Comparison of ENCODE assay signal across 21 cellular contexts in genomic region chr11:68495330-68495729, GRCh38. TPM values are rescaled to one million over a fixed set of nuclear protein-coding genes. Genes with fewer than 3 reads are reported as not detected.
A peak's percentile ranks its signal among the peaks of the same experiment; 100 is the strongest.
DNase-seq lines count a peak whose midpoint lies in the region; ATAC-seq, FAIRE-seq and TF ChIP-seq lines count a peak whose summit lies in the region.
"Had no signal": no experiment of that assay in that cellular context is flagged by ENCODE, and none has a peak within 500 bp of the region (broad histone marks: within the 10 kb centered on the region; RNA-seq: fewer than 3 reads in every experiment).

No MANE protein-coding gene starts in this region.

- no peak overlapping the region for H2AFZ ChIP-seq in mammary epithelial cell (ENCODE audit: low read depth, low read length)

- peak overlapping the region in 1 of 3 donors; percentile 42 for H3K27ac Mint-ChIP-seq in CD4-positive, CD25-positive, alpha-beta regulatory T cell
- peak overlapping the region; percentile 51 for H3K27ac Mint-ChIP-seq in T-helper 17 cell

- intact Hi-C loops in mammary epithelial cell (cut with micrococcal nuclease) (no loop called here), transverse colon (cut with DNase I; ENCODE audit: low total_unique reads) (no loop called here)

- H3K27me3 ChIP-seq in CD4-positive, CD25-positive, alpha-beta regulatory T cell (ENCODE audit: control insufficient read depth, insufficient read depth, low read length), result no peaks in the 10 kb centered on the region
- H3K27me3 ChIP-seq in neutrophil (no peaks in the 10 kb centered on the region), mammary epithelial cell (ENCODE audit: insufficient read depth, low read length) (no peaks in the 10 kb centered on the region), transverse colon (no peaks in the 10 kb centered on the region)

- TF ChIP-seq POLR2A in transverse colon (IDR thresholded peaks at IDR 0.05), result no peak

- no peaks in the 10 kb centered on the region for H3K27me3 Mint-ChIP-seq in CD4-positive, CD25-positive, alpha-beta regulatory T cell
- H3K27me3 Mint-ChIP-seq in T-helper 17 cell, result no peaks in the 10 kb centered on the region

- no peak overlapping the region for H3K9ac ChIP-seq in mammary epithelial cell (ENCODE audit: insufficient read depth, low read length)

- peak; percentile 39 for FAIRE-seq in GM19239 (lab: Jason Lieb, UNC)
- FAIRE-seq: G401.6, H54 had no signal

- no peaks in the 10 kb centered on the region for H3K36me3 Mint-ChIP-seq in CD4-positive, CD25-positive, alpha-beta regulatory T cell
- no peaks in the 10 kb centered on the region for H3K36me3 Mint-ChIP-seq in T-helper 17 cell (ENCODE audit: low read depth)

- no peak for ATAC-seq in CD4-positive, CD25-positive, alpha-beta regulatory T cell (ENCODE audit: low read depth in 2 of 2)
- ATAC-seq in T-helper 17 cell (peak; percentile 28), HG02642 (IDR thresholded peaks at IDR 0.05; ENCODE audit: poor library complexity, unreplicated experiment) (no peak)
- ATAC-seq: PC-3 had no signal

- peaks cover 98% of the 10 kb centered on the region for H3K79me2 ChIP-seq in mammary epithelial cell (ENCODE audit: insufficient read depth, low read length)

- 78% methylated on average over 3 of the region's 3 CpGs for WGBS in mammary epithelial cell (ENCODE audit: low coverage, missing lambda C conversion rate)
- WGBS in transverse colon (ENCODE audit: low coverage in 1 of 2), 2 donors, result 60 to 68% methylated on average over 3 of the region's 3 CpGs

- no peak overlapping the region for H3K4me2 ChIP-seq in mammary epithelial cell (ENCODE audit: insufficient read depth, low read depth, low read length)

- peak overlapping the region in 2 of 4 donors; percentile 2 to 23 for H3K4me3 Mint-ChIP-seq in CD4-positive, CD25-positive, alpha-beta regulatory T cell
- no peak overlapping the region for H3K4me3 Mint-ChIP-seq in T-helper 17 cell
- H3K4me3 Mint-ChIP-seq: CD14-positive monocyte had no signal

- H3K9me3 ChIP-seq in CD4-positive, CD25-positive, alpha-beta regulatory T cell (ENCODE audit: control insufficient read depth in 2 of 2, low read length in 2 of 2), result no peaks in the 10 kb centered on the region
- H3K9me3 ChIP-seq in T-helper 17 cell (ENCODE audit: control insufficient read depth, low read length, poor library complexity, severe bottlenecking), result no peaks in the 10 kb centered on the region
- no peaks in the 10 kb centered on the region for H3K9me3 ChIP-seq in neutrophil
- no peaks in the 10 kb centered on the region for H3K9me3 ChIP-seq in mammary epithelial cell (replicated peaks; ENCODE audit: insufficient read depth, low read length)
- no peaks in the 10 kb centered on the region for H3K9me3 ChIP-seq in transverse colon

- BruUV-seq in mammary epithelial cell (replicated peaks; lab: Mats Ljungman, UMichigan), result no TSS peak

- dilution Hi-C loops in mammary epithelial cell (cut with HindIII; ENCODE audit: low sequenced_read_pairs), result no loop called here

- no peaks in the 10 kb centered on the region for H3K9me3 Mint-ChIP-seq in CD4-positive, CD25-positive, alpha-beta regulatory T cell
- H3K9me3 Mint-ChIP-seq: CD14-positive monocyte had no signal

- CTCF ChIA-PET in mammary epithelial cell (lab: Charles Lee; ENCODE audit: low non-redundant PET), result no interaction called here

- no peak overlapping the region for H3K27ac ChIP-seq in CD4-positive, CD25-positive, alpha-beta regulatory T cell (ENCODE audit: insufficient read depth, low read length, poor library complexity, severe bottlenecking)
- peak overlapping the region; percentile 21 for H3K27ac ChIP-seq in neutrophil
- no peak overlapping the region for H3K27ac ChIP-seq in mammary epithelial cell (ENCODE audit: insufficient read depth, low read depth, low read length)
- no peak overlapping the region for H3K27ac ChIP-seq in transverse colon

- no peak for TF ChIP-seq EP300 in transverse colon (IDR thresholded peaks at IDR 0.05; ENCODE audit: low read depth)

- no peak for DNase-seq in CD4-positive, CD25-positive, alpha-beta regulatory T cell
- no peak for DNase-seq in GM19239 (ENCODE audit: insufficient read length, low spot score)
- no peak for DNase-seq in T-helper 17 cell
- no peak for DNase-seq in mammary epithelial cell
- no peak for DNase-seq in transverse colon
- DNase-seq: COR-L47, DMS 273 treated with DMSO at 0.1 percent for 48 hours, DND-41, NCI-H1105, NCI-H2081 treated with DMSO at 0.1 percent for 48 hours, NCI-H2227 treated with DMSO at 0.1 percent for 48 hours, NCI-H524, NCI-H82, PC-3, RPMI8226, SIG-M5 had no signal

- peaks cover 11% of the 10 kb centered on the region for H4K20me1 ChIP-seq in mammary epithelial cell (ENCODE audit: insufficient read depth, low read length)

- H3K4me1 Mint-ChIP-seq in CD4-positive, CD25-positive, alpha-beta regulatory T cell, result peaks cover 59 to 85% (median 67%) of the 10 kb centered on the region in 4 donors
- H3K4me1 Mint-ChIP-seq in T-helper 17 cell, result peaks cover 44% of the 10 kb centered on the region

- peak overlapping the region; percentile 13 for H3K4me3 ChIP-seq in CD4-positive, CD25-positive, alpha-beta regulatory T cell (ENCODE audit: low read depth, low read length)
- no peak overlapping the region for H3K4me3 ChIP-seq in neutrophil (ENCODE audit: low read depth in 1 of 2, low read length in 1 of 2)
- H3K4me3 ChIP-seq in mammary epithelial cell (replicated peaks in 1 of 3; ENCODE audit: insufficient read depth in 1 of 3, low read depth in 2 of 3, low read length in 3 of 3), result no peak overlapping the region
- no peak overlapping the region for H3K4me3 ChIP-seq in transverse colon

- H3K36me3 ChIP-seq in CD4-positive, CD25-positive, alpha-beta regulatory T cell (ENCODE audit: control insufficient read depth, insufficient read depth, low read length), result peaks cover 5% of the 10 kb centered on the region
- no peaks in the 10 kb centered on the region for H3K36me3 ChIP-seq in neutrophil
- H3K36me3 ChIP-seq in mammary epithelial cell (ENCODE audit: insufficient read depth, low read length), result no peaks in the 10 kb centered on the region
- H3K36me3 ChIP-seq in transverse colon, result no peaks in the 10 kb centered on the region

- H3K4me1 ChIP-seq in CD4-positive, CD25-positive, alpha-beta regulatory T cell (ENCODE audit: control insufficient read depth, insufficient read depth, low read length, poor library complexity, severe bottlenecking), result peaks cover 26% of the 10 kb centered on the region
- peaks cover 16 to 29% of the 10 kb centered on the region in 2 experiments for H3K4me1 ChIP-seq in neutrophil (ENCODE audit: control insufficient read depth in 1 of 2, insufficient read depth in 1 of 2, low read depth in 1 of 2, low read length in 1 of 2)
- H3K4me1 ChIP-seq in mammary epithelial cell (ENCODE audit: insufficient read depth, low read length), result no peaks in the 10 kb centered on the region
- H3K4me1 ChIP-seq in transverse colon, result peaks cover 26 to 45% (median 38%) of the 10 kb centered on the region in 4 donors

- in situ Hi-C loops in mammary epithelial cell (cut with MboI; ENCODE audit: low sequenced_read_pairs in 2 of 2), result no loop called here
- in situ Hi-C loops in transverse colon (cut with MboI; ENCODE audit: low pct_ligation_motif_present in 1 of 4, low pct_unique_long_range_greater_than_20kb in 1 of 4, low sequenced_read_pairs in 3 of 4), result no loop called here

- TF ChIP-seq CTCF in neutrophil (IDR thresholded peaks at IDR 0.05) (no peak), mammary epithelial cell (conservative IDR thresholded peaks at IDR 0.05 in 1 of 2, IDR thresholded peaks at IDR 0.05 in 1 of 2; ENCODE audit: extremely low read depth in 1 of 2, insufficient read depth in 1 of 2, low read depth in 1 of 2, low read length in 2 of 2) (no peak), transverse colon (IDR thresholded peaks at IDR 0.05) (no peak)

RNA-seq across cellular contexts. Expression of gene PPP6R3, which starts 34.8 kb away (rescaled TPM):
- total RNA-seq in CD4-positive, CD25-positive, alpha-beta regulatory T cell, result 172 TPM
- 10 to 100 TPM; 46.7 to 54.5 (median 50.3) TPM for polyA plus RNA-seq in CD4-positive, CD25-positive, alpha-beta regulatory T cell
- total RNA-seq in T-helper 17 cell, result 100 to 1,000 TPM; 134 to 136 TPM
- total RNA-seq in mammary epithelial cell, result 100 to 1,000 TPM in 1 of 2 donors, 10 to 100 TPM in 1; 90.5 to 115 TPM
- polyA plus RNA-seq in mammary epithelial cell, result 30.8 TPM
- polyA minus RNA-seq in mammary epithelial cell, result 122 TPM
- 100 to 1,000 TPM in 3 of 4 donors, 10 to 100 TPM in 1; 89.8 to 158 (median 117) TPM for total RNA-seq in transverse colon
